ENCODE assay signal across 1 cellular context in genomic region chr1:77824083-77824482, GRCh38.
TF ChIP-seq lines count a peak whose summit lies in the region.

No MANE protein-coding gene starts in this region.

TF ChIP-seq in GM23338, 12 proteins besides CTCF, POLR2A, EP300 and RAD21 (continued from another document):
- TF ChIP-seq ZNF462 (CRISPR knock-in tag; IDR thresholded peaks at IDR 0.05), result no peak
- no peak for TF ChIP-seq CREB1 (CRISPR knock-in tag; IDR thresholded peaks at IDR 0.05; ENCODE audit: low read depth)
- TF ChIP-seq EZH2 (IDR thresholded peaks at IDR 0.05; ENCODE audit: low read depth, unreplicated experiment), result no peak
- TF ChIP-seq, protein P1, sequence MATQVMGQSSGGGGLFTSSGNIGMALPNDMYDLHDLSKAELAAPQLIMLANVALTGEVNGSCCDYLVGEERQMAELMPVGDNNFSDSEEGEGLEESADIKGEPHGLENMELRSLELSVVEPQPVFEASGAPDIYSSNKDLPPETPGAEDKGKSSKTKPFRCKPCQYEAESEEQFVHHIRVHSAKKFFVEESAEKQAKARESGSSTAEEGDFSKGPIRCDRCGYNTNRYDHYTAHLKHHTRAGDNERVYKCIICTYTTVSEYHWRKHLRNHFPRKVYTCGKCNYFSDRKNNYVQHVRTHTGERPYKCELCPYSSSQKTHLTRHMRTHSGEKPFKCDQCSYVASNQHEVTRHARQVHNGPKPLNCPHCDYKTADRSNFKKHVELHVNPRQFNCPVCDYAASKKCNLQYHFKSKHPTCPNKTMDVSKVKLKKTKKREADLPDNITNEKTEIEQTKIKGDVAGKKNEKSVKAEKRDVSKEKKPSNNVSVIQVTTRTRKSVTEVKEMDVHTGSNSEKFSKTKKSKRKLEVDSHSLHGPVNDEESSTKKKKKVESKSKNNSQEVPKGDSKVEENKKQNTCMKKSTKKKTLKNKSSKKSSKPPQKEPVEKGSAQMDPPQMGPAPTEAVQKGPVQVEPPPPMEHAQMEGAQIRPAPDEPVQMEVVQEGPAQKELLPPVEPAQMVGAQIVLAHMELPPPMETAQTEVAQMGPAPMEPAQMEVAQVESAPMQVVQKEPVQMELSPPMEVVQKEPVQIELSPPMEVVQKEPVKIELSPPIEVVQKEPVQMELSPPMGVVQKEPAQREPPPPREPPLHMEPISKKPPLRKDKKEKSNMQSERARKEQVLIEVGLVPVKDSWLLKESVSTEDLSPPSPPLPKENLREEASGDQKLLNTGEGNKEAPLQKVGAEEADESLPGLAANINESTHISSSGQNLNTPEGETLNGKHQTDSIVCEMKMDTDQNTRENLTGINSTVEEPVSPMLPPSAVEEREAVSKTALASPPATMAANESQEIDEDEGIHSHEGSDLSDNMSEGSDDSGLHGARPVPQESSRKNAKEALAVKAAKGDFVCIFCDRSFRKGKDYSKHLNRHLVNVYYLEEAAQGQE (IDR thresholded peaks at IDR 0.05; ENCODE audit: unreplicated experiment), result no peak
- no peak for TF ChIP-seq STAT1 (IDR thresholded peaks at IDR 0.05; ENCODE audit: unreplicated experiment)
